19 cellular contexts compared by ENCODE assay signal in genomic region chr4:1445716-1446445, GRCh38. TPM values are rescaled to one million over a fixed set of nuclear protein-coding genes. Genes with fewer than 3 reads are reported as not detected.
A peak's percentile ranks its signal among the peaks of the same experiment; 100 is the strongest.
DNase-seq lines count a peak whose midpoint lies in the region; ATAC-seq and TF ChIP-seq lines count a peak whose summit lies in the region.
"Had no signal": no experiment of that assay in that cellular context is flagged by ENCODE, and none has a peak within 500 bp of the region (broad histone marks: within the 10 kb centered on the region; RNA-seq: fewer than 3 reads in every experiment).

No MANE protein-coding gene starts in this region.

- no peaks in the 10 kb centered on the region for H3K4me1 ChIP-seq in right atrium auricular region
- no peaks in the 10 kb centered on the region for H3K4me1 ChIP-seq in lung (ENCODE audit: control insufficient read depth in 2 of 2, insufficient read depth in 2 of 2, low read length in 2 of 2)
- no peaks in the 10 kb centered on the region for H3K4me1 ChIP-seq in upper lobe of right lung
- H3K4me1 ChIP-seq: Caco-2 had no signal

- H3K9me3 ChIP-seq in right atrium auricular region (no peaks in the 10 kb centered on the region), lung (ENCODE audit: control insufficient read depth in 2 of 2, insufficient read depth in 1 of 2, low read length in 1 of 2) (peaks cover 0 to 1% of the 10 kb centered on the region in 2 donors), upper lobe of right lung (no peaks in the 10 kb centered on the region)
- H3K9me3 ChIP-seq: BLaER1, Caco-2 had no signal

- ATAC-seq in Right ventricle myocardium superior (ENCODE audit: poor library complexity) (no peak), lung (ENCODE audit: insufficient read depth, low FRiP score) (no peak), upper lobe of right lung (no peak), GM19467 (IDR thresholded peaks at IDR 0.05; ENCODE audit: unreplicated experiment) (no peak)

- no peak overlapping the region for H3K4me3 Mint-ChIP-seq in chondrocyte (ENCODE audit: unreplicated experiment)
- H3K4me3 Mint-ChIP-seq: CD4-positive, alpha-beta memory T cell had no signal

- H3K36me3 ChIP-seq in right atrium auricular region (no peaks in the 10 kb centered on the region), lung (ENCODE audit: control insufficient read depth in 2 of 2, insufficient read depth in 2 of 2, low read length in 2 of 2) (no peaks in the 10 kb centered on the region), upper lobe of right lung (no peaks in the 10 kb centered on the region)
- H3K36me3 ChIP-seq: BLaER1 had no signal

- peak; percentile 44 for DNase-seq in right atrium auricular region (ENCODE audit: low spot score)
- no peak for DNase-seq in Right ventricle myocardium superior
- peak; percentile 82 for DNase-seq in chondrocyte (ENCODE audit: low spot score)
- DNase-seq in lung (ENCODE audit: low spot score), result peak; percentile 7
- DNase-seq in upper lobe of right lung, result peak; percentile 59
- no peak for DNase-seq in HCEC 1CT
- DNase-seq: Caco-2; CD4-positive, alpha-beta memory T cell; DND-41; Kasumi-1; NCI-H1417; NCI-H187; NCI-H446; NCI-H526; OCI-M1; SHP77 had no signal

- TF ChIP-seq CTCF in right atrium auricular region (IDR thresholded peaks at IDR 0.05), result no peak
- TF ChIP-seq CTCF in chondrocyte (IDR thresholded peaks at IDR 0.05), result no peak
- no peak for TF ChIP-seq CTCF in lung (IDR thresholded peaks at IDR 0.05; ENCODE audit: control extremely low read depth, extremely low read depth)
- no peak for TF ChIP-seq CTCF in upper lobe of right lung (IDR thresholded peaks at IDR 0.05)

- H3K4me3 ChIP-seq in right atrium auricular region (no peak overlapping the region), lung (no peak overlapping the region), upper lobe of right lung (no peak overlapping the region)
- H3K4me3 ChIP-seq: BLaER1 had no signal

- no peaks in the 10 kb centered on the region for H3K9me3 Mint-ChIP-seq in chondrocyte (ENCODE audit: low read depth)
- H3K9me3 Mint-ChIP-seq: CD4-positive, alpha-beta memory T cell had no signal

- intact Hi-C loops in Right ventricle myocardium superior (cut with DNase I) (no loop called here), upper lobe of right lung (cut with DNase I) (no loop called here)

- H3K27ac ChIP-seq in right atrium auricular region (no peak overlapping the region), lung (ENCODE audit: low read depth in 1 of 2, low read length in 1 of 2) (no peak overlapping the region), upper lobe of right lung (no peak overlapping the region)
- H3K27ac ChIP-seq: BLaER1 had no signal

- no peak overlapping the region for H3K27ac Mint-ChIP-seq in chondrocyte (ENCODE audit: unreplicated experiment)

- H3K4me1 Mint-ChIP-seq in chondrocyte (ENCODE audit: low read depth), result no peaks in the 10 kb centered on the region
- H3K4me1 Mint-ChIP-seq: CD4-positive, alpha-beta memory T cell had no signal

- no peaks in the 10 kb centered on the region for H3K36me3 Mint-ChIP-seq in chondrocyte (ENCODE audit: low read depth)
- H3K36me3 Mint-ChIP-seq: CD4-positive, alpha-beta memory T cell had no signal

- peaks cover 22% of the 10 kb centered on the region for H3K27me3 Mint-ChIP-seq in chondrocyte (ENCODE audit: low read depth)

- H3K27me3 ChIP-seq in right atrium auricular region (no peaks in the 10 kb centered on the region), lung (ENCODE audit: control insufficient read depth, insufficient read depth) (peaks cover 7% of the 10 kb centered on the region), upper lobe of right lung (peaks cover 21% of the 10 kb centered on the region)
- H3K27me3 ChIP-seq: BLaER1 had no signal

- WGBS in lung, 2 donors, result 88 to 91% methylated on average over 21 of the region's 21 CpGs

RNA-seq across cellular contexts. Expression of gene NKX1-1, which starts 39.6 kb away (rescaled TPM):
- total RNA-seq in right atrium auricular region, result not detected
- not detected for total RNA-seq in Right ventricle myocardium superior
- not detected in 3 replicates for total RNA-seq in chondrocyte
- not detected for total RNA-seq in lung
- polyA plus RNA-seq in lung, result not detected
- not detected for total RNA-seq in upper lobe of right lung
- total RNA-seq: Caco-2; CD4-positive, alpha-beta memory T cell; MCF 10A had no signal
- polyA plus RNA-seq: CD4-positive, alpha-beta memory T cell had no signal

Comparison
In these comparisons a context has a peak if more than half of its experiments do, and no peak if none do; other contexts are left out.
1. DNase-seq: peak in right atrium auricular region (single experiment), chondrocyte (single experiment), lung (single experiment) and upper lobe of right lung (single experiment); none in Right ventricle myocardium superior (single experiment) and HCEC 1CT (single experiment).